In genomic region chr15:64164436-64164835, GRCh38 we compare ENCODE assay signal across 1 cellular context.
A peak's percentile ranks its signal among the peaks of the same experiment; 100 is the strongest.
TF ChIP-seq lines count a peak whose summit lies in the region.

No MANE protein-coding gene starts in this region.

TF ChIP-seq in HepG2, 621 proteins besides CTCF, POLR2A, EP300 and RAD21 (continues in another document):
- TF ChIP-seq ZNF274 (CRISPR knock-in tag; IDR thresholded peaks at IDR 0.05) = no peak
- no peak for TF ChIP-seq THAP7 (CRISPR knock-in tag; IDR thresholded peaks at IDR 0.05)
- TF ChIP-seq PRDM4 (CRISPR knock-in tag; IDR thresholded peaks at IDR 0.05; ENCODE audit: borderline replicate concordance) = no peak
- 0 out of 2 replicates have a peak, but pooled peaks have one; percentile 5 for TF ChIP-seq NR2F6 (IDR thresholded peaks at IDR 0.05)
- TF ChIP-seq NR2F6 (CRISPR knock-in tag; IDR thresholded peaks at IDR 0.05) = no peak
- no peak for TF ChIP-seq KMT2B (CRISPR knock-in tag; IDR thresholded peaks at IDR 0.05)
- TF ChIP-seq DMAP1 (CRISPR knock-in tag; IDR thresholded peaks at IDR 0.05) = no peak
- no peak for TF ChIP-seq FOSL2 (CRISPR knock-in tag; IDR thresholded peaks at IDR 0.05)
- TF ChIP-seq ZFP36L2 (CRISPR knock-in tag; IDR thresholded peaks at IDR 0.05) = no peak
- no peak for TF ChIP-seq SNAI1 (CRISPR knock-in tag; IDR thresholded peaks at IDR 0.05; ENCODE audit: borderline replicate concordance)
- TF ChIP-seq SSRP1 (CRISPR knock-in tag; IDR thresholded peaks at IDR 0.05) = no peak
- no peak for TF ChIP-seq TFDP1 (CRISPR knock-in tag; IDR thresholded peaks at IDR 0.05; ENCODE audit: borderline replicate concordance)
- no peak for TF ChIP-seq CREB3 (CRISPR knock-in tag; IDR thresholded peaks at IDR 0.05)
- TF ChIP-seq SNAPC5 (CRISPR knock-in tag; IDR thresholded peaks at IDR 0.05; ENCODE audit: borderline replicate concordance) = no peak
- no peak for TF ChIP-seq DRAP1 (CRISPR knock-in tag; IDR thresholded peaks at IDR 0.05)
- no peak for TF ChIP-seq NFKB2 (CRISPR knock-in tag; IDR thresholded peaks at IDR 0.05; ENCODE audit: borderline replicate concordance)
- TF ChIP-seq ZNF713 (CRISPR knock-in tag; IDR thresholded peaks at IDR 0.05) = no peak
- no peak for TF ChIP-seq HNF1B (CRISPR knock-in tag; IDR thresholded peaks at IDR 0.05)
- no peak for TF ChIP-seq IKZF1 (IDR thresholded peaks at IDR 0.05)
- TF ChIP-seq ZNF652 (CRISPR knock-in tag; IDR thresholded peaks at IDR 0.05; ENCODE audit: borderline replicate concordance, low read depth) = no peak
- TF ChIP-seq ZNF430 (CRISPR knock-in tag; IDR thresholded peaks at IDR 0.05) = 0 out of 2 replicates have a peak, but pooled peaks have one; percentile 22
- no peak for TF ChIP-seq GZF1 (CRISPR knock-in tag; IDR thresholded peaks at IDR 0.05)
- TF ChIP-seq ZNF142 (CRISPR knock-in tag; IDR thresholded peaks at IDR 0.05) = no peak
- TF ChIP-seq TRIM22 (IDR thresholded peaks at IDR 0.05) = no peak
- TF ChIP-seq ZNF362 (CRISPR knock-in tag; IDR thresholded peaks at IDR 0.05; ENCODE audit: borderline replicate concordance) = no peak
- no peak for TF ChIP-seq RERE (CRISPR knock-in tag; IDR thresholded peaks at IDR 0.05; ENCODE audit: low read depth)
- no peak for TF ChIP-seq EEA1 (CRISPR knock-in tag; IDR thresholded peaks at IDR 0.05; ENCODE audit: borderline replicate concordance)
- TF ChIP-seq THAP8 (CRISPR knock-in tag; IDR thresholded peaks at IDR 0.05; ENCODE audit: borderline replicate concordance) = no peak
- TF ChIP-seq MXD1 (CRISPR knock-in tag; IDR thresholded peaks at IDR 0.05) = no peak
- TF ChIP-seq KLF15 (CRISPR knock-in tag; IDR thresholded peaks at IDR 0.05; ENCODE audit: borderline replicate concordance) = no peak
- TF ChIP-seq MAZ (IDR thresholded peaks at IDR 0.05; ENCODE audit: borderline replicate concordance, low read depth, low read length) = no peak
- TF ChIP-seq MAZ (CRISPR knock-in tag; IDR thresholded peaks at IDR 0.05; ENCODE audit: low read depth) = no peak
- no peak for TF ChIP-seq ZNF775 (CRISPR knock-in tag; IDR thresholded peaks at IDR 0.05; ENCODE audit: borderline replicate concordance)
- no peak for TF ChIP-seq REXO4 (CRISPR knock-in tag; IDR thresholded peaks at IDR 0.05; ENCODE audit: borderline replicate concordance)
- TF ChIP-seq ZBTB21 (CRISPR knock-in tag; IDR thresholded peaks at IDR 0.05) = no peak
